Comparison of ENCODE assay signal across 8 cellular contexts in the genomic region with DNA sequence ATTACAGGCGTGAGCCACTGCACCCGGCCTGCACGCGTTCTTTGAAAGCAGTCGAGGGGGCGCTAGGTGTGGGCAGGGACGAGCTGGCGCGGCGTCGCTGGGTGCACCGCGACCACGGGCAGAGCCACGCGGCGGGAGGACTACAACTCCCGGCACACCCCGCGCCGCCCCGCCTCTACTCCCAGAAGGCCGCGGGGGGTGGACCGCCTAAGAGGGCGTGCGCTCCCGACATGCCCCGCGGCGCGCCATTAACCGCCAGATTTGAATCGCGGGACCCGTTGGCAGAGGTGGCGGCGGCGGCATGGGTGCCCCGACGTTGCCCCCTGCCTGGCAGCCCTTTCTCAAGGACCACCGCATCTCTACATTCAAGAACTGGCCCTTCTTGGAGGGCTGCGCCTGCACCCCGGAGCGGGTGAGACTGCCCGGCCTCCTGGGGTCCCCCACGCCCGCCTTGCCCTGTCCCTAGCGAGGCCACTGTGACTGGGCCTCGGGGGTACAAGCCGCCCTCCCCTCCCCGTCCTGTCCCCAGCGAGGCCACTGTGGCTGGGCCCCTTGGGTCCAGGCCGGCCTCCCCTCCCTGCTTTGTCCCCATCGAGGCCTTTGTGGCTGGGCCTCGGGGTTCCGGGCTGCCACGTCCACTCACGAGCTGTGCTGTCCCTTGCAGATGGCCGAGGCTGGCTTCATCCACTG. TPM values are rescaled to one million over a fixed set of nuclear protein-coding genes. Genes with fewer than 3 reads are reported as not detected.
A peak's percentile ranks its signal among the peaks of the same experiment; 100 is the strongest.
DNase-seq lines count a peak whose midpoint lies in the region; ATAC-seq and TF ChIP-seq lines count a peak whose summit lies in the region.

A gene (plus strand): TSS at position 238 of the 690 bp plus-strand sequence. CDS start 64 bp downstream, at position 302.

- peak; percentile 82 to 90 for DNase-seq in NCI-H187 (lab: John Stamatoyannopoulos, UW)
- DNase-seq in adrenal gland, result peak; percentile 77 to 90 (median 88)
- DNase-seq in left ventricle myocardium superior, result peak; percentile 95
- peak; percentile 90 to 94 for DNase-seq in psoas muscle

- TF ChIP-seq POLR2A in adrenal gland (IDR thresholded peaks at IDR 0.05), result no peak

- H3K4me1 ChIP-seq in adrenal gland (replicated peaks in 1 of 2) (peaks cover 5 to 6% of the 10 kb centered on the region in 2 donors), psoas muscle (no peaks in the 10 kb centered on the region), urinary bladder (ENCODE audit: insufficient read depth) (peaks cover 2% of the 10 kb centered on the region)

- intact Hi-C loops in T-helper 1 cell treated with Interleukin-12 subunit alpha and Interleukin-12 subunit beta and Interleukin-4 antibody, amounts not matched to agents 30 ng/mL and 1 ng/mL, for 36 hours (cut with micrococcal nuclease), result loop anchor here (1.0 kb wide), 5 partner anchors 27 to 256 kb away; a partner anchor contains a TSS
- intact Hi-C loops in adrenal gland (cut with DNase I) (no loop called here), left ventricle myocardium superior (cut with micrococcal nuclease) (no loop called here), psoas muscle (cut with DNase I) (no loop called here)

- H3K9me3 ChIP-seq in adrenal gland (replicated peaks in 1 of 3), result no peaks in the 10 kb centered on the region
- no peaks in the 10 kb centered on the region for H3K9me3 ChIP-seq in psoas muscle

- ATAC-seq in HG02798 (IDR thresholded peaks at IDR 0.05; ENCODE audit: poor library complexity, unreplicated experiment), result peak; percentile 93
- peak; percentile 99 for ATAC-seq in left ventricle myocardium superior
- ATAC-seq in psoas muscle, result peak; percentile 99 to 100 (median 100)

- WGBS in adrenal gland, 4 donors, result 0 to 1% (median 0%) methylated on average over 1 to 60 of the region's 60 CpGs
- WGBS in psoas muscle, 3 donors, result 0 to 1% (median 0%) methylated on average over 55 to 60 of the region's 60 CpGs
- under 1% methylated on average over 60 of the region's 60 CpGs for WGBS in urinary bladder

- H3K4me3 ChIP-seq in GM08714 (ENCODE audit: low read length) (peak within 1 kb of the TSS; percentile 88), adrenal gland (peak within 1 kb of the TSS in 2 of 4 donors; percentile 10 to 27), psoas muscle (peak within 1 kb of the TSS; percentile 62), urinary bladder (ENCODE audit: low read depth, low read length) (peak within 1 kb of the TSS; percentile 14)

- no peaks in the 10 kb centered on the region for H3K36me3 ChIP-seq in adrenal gland (replicated peaks in 1 of 2)
- no peaks in the 10 kb centered on the region for H3K36me3 ChIP-seq in psoas muscle (ENCODE audit: insufficient read depth in 1 of 2, low read depth in 1 of 2)
- no peaks in the 10 kb centered on the region for H3K36me3 ChIP-seq in urinary bladder (ENCODE audit: insufficient read depth)

- TF ChIP-seq CTCF in adrenal gland (IDR thresholded peaks at IDR 0.05) (no peak), psoas muscle (IDR thresholded peaks at IDR 0.05) (no peak)

- H3K27me3 ChIP-seq in adrenal gland, result no peaks in the 10 kb centered on the region
- no peaks in the 10 kb centered on the region for H3K27me3 ChIP-seq in psoas muscle (ENCODE audit: insufficient read depth in 3 of 3, low read length in 2 of 3)

- H3K27ac ChIP-seq in adrenal gland (no peak within 1 kb of the TSS), psoas muscle (no peak within 1 kb of the TSS), urinary bladder (ENCODE audit: low read depth) (no peak within 1 kb of the TSS)

RNA-seq across cellular contexts. Expression of the gene that starts here (rescaled TPM):
- total RNA-seq in T-helper 1 cell treated with Interleukin-12 subunit alpha and Interleukin-12 subunit beta and Interleukin-4 antibody, amounts not matched to agents 30 ng/mL and 1 ng/mL, for 36 hours, result 53.3 and 53.4 TPM in 2 replicates
- total RNA-seq in adrenal gland (1 to 10 TPM in 5 of 8 donors, under 1 TPM in 3; 0.12 to 2.9 (median 1.5) TPM), left ventricle myocardium superior (0.69 TPM), psoas muscle (under 1 TPM in 2 of 4 donors, not detected in 2; 0.12 to 0.34 TPM), urinary bladder (19.7 TPM)
- polyA plus RNA-seq in adrenal gland (1 to 10 TPM in 1 of 3 donors, under 1 TPM in 2; 0.32 to 1.3 (median 0.34) TPM), psoas muscle (under 1 TPM; 0.06 to 0.96 (median 0.23) TPM), urinary bladder (0.49 TPM)

Comparison
In these comparisons a context has a peak if more than half of its experiments do, and no peak if none do; other contexts are left out.
1. Peak in DNase-seq and ATAC-seq in left ventricle myocardium superior; RNA of the gene not detected or under 1 TPM.
2. Peak in DNase-seq, ATAC-seq and H3K4me3 ChIP-seq in psoas muscle; RNA of the gene not detected or under 1 TPM.